In the genomic region with DNA sequence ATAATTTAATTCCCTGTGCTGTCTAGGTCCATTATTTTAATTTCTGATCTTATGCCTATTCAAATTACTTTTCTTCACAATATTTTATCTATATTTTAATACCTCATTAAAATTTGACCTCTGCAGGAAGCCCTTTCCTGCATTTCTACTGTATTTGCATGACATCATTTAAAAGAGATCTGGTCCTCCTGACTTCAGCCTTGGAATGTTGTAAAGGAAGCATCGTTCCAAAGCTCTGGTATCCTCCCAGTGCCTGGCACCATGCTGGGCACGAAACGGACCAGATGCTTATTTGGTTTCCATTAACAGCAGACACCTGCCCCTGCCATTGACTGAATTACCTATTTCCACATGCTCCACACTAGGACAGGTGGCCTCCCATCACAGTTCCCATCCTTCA, we compare ENCODE assay signal across 14 cellular contexts.
DNase-seq lines count a peak whose midpoint lies in the region; ATAC-seq and TF ChIP-seq lines count a peak whose summit lies in the region.
"Had no signal": no experiment of that assay in that cellular context is flagged by ENCODE, and none has a peak within 500 bp of the region (broad histone marks: within the 10 kb centered on the region; RNA-seq: fewer than 3 reads in every experiment).

No MANE protein-coding gene starts in this region.

- ATAC-seq in GM19035 (IDR thresholded peaks at IDR 0.05; ENCODE audit: unreplicated experiment): no peak
- ATAC-seq: CD8-positive, alpha-beta T cell; SK-N-SH treated with all-trans-retinoic acid at 6 μM for 48 hours had no signal

- H2AFZ ChIP-seq in smooth muscle cell (ENCODE audit: low read depth): no peak overlapping the region

- H3K9me3 ChIP-seq in smooth muscle cell (replicated peaks; ENCODE audit: low read depth): no peaks in the 10 kb centered on the region
- H3K9me3 ChIP-seq in ascending aorta: no peaks in the 10 kb centered on the region
- H3K9me3 ChIP-seq: BLaER1 had no signal

- H3K9me3 Mint-ChIP-seq in T-helper 2 cell treated with Interferon-gamma antibody and Interleukin-4, amounts not matched to agents 5 μg/mL and 100 μg/mL, for 36 hours: no peaks in the 10 kb centered on the region
- H3K9me3 Mint-ChIP-seq: CD8-positive, alpha-beta T cell; HFFc6 had no signal

- H3K4me1 ChIP-seq in smooth muscle cell (ENCODE audit: low read depth) (no peaks in the 10 kb centered on the region), ascending aorta (peaks cover 0 to 19% of the 10 kb centered on the region in 2 donors)

- H3K27me3 Mint-ChIP-seq in T-helper 2 cell treated with Interferon-gamma antibody and Interleukin-4, amounts not matched to agents 5 μg/mL and 100 μg/mL, for 36 hours (ENCODE audit: low read depth): peaks cover 5% of the 10 kb centered on the region

- H4K20me1 ChIP-seq in smooth muscle cell (ENCODE audit: low read depth): no peaks in the 10 kb centered on the region
- H4K20me1 ChIP-seq: BLaER1 had no signal

- WGBS in smooth muscle cell (ENCODE audit: low lambda C conversion rate): 68% methylated on average over 3 of the region's 3 CpGs

- H3K27ac Mint-ChIP-seq in T-helper 2 cell treated with Interferon-gamma antibody and Interleukin-4, amounts not matched to agents 5 μg/mL and 100 μg/mL, for 36 hours: no peak overlapping the region
- H3K27ac Mint-ChIP-seq: CD8-positive, alpha-beta T cell had no signal

- H3K9ac ChIP-seq in smooth muscle cell (ENCODE audit: low read depth): peak overlapping the region; percentile 64
- H3K9ac ChIP-seq: BLaER1, KMS-11 had no signal

- H3K4me1 Mint-ChIP-seq in T-helper 2 cell treated with Interferon-gamma antibody and Interleukin-4, amounts not matched to agents 5 μg/mL and 100 μg/mL, for 36 hours (ENCODE audit: low read depth): no peaks in the 10 kb centered on the region

- peak overlapping the region; percentile 95 for H3K27ac ChIP-seq in smooth muscle cell (ENCODE audit: low read depth)
- no peak overlapping the region for H3K27ac ChIP-seq in ascending aorta
- H3K27ac ChIP-seq: BLaER1, KMS-11 had no signal

- no peak for TF ChIP-seq CTCF in smooth muscle cell (IDR thresholded peaks at IDR 0.05; ENCODE audit: borderline replicate concordance, insufficient read depth, poor library complexity, severe bottlenecking)
- no peak for TF ChIP-seq CTCF in ascending aorta (IDR thresholded peaks at IDR 0.05)

- peaks cover 11% of the 10 kb centered on the region for H3F3A ChIP-seq in smooth muscle cell (ENCODE audit: low read depth)

- H3K4me2 ChIP-seq in smooth muscle cell: no peak overlapping the region
- H3K4me2 ChIP-seq: BLaER1, KMS-11 had no signal

- H3K4me3 Mint-ChIP-seq in T-helper 2 cell treated with Interferon-gamma antibody and Interleukin-4, amounts not matched to agents 5 μg/mL and 100 μg/mL, for 36 hours: no peak overlapping the region
- H3K4me3 Mint-ChIP-seq: CD8-positive, alpha-beta T cell had no signal

- H3K4me3 ChIP-seq in smooth muscle cell (no peak overlapping the region), ascending aorta (no peak overlapping the region)
- H3K4me3 ChIP-seq: BLaER1 had no signal

- H3K27me3 ChIP-seq in smooth muscle cell (ENCODE audit: low read depth): no peaks in the 10 kb centered on the region
- H3K27me3 ChIP-seq in ascending aorta: no peaks in the 10 kb centered on the region
- H3K27me3 ChIP-seq: BLaER1 had no signal

- H3K36me3 ChIP-seq in smooth muscle cell (ENCODE audit: low read depth): no peaks in the 10 kb centered on the region
- H3K36me3 ChIP-seq in ascending aorta: no peaks in the 10 kb centered on the region
- H3K36me3 ChIP-seq: BLaER1 had no signal

- intact Hi-C loops in ascending aorta (cut with DNase I): loop anchor here (5.0 kb wide), 3 partner anchors 220 to 300 kb away; no protein-coding TSS in a partner anchor

- DNase-seq in NCI-H2171 treated with DMSO at 0.1 percent for 48 hours (lab: John Stamatoyannopoulos, UW) (peak; percentile 34), NCI-H2171 (lab: John Stamatoyannopoulos, UW) (no peak), NCI-H774 (lab: John Stamatoyannopoulos, UW) (peak; percentile 23), iPS DF 19.7 (ENCODE audit: low read depth, low spot score) (peak; percentile 1), smooth muscle cell (lab: John Stamatoyannopoulos, UW; ENCODE audit: unreplicated experiment) (no peak), ascending aorta (ENCODE audit: low spot score in 2 of 2) (no peak)
- no peak for DNase-seq in T-helper 2 cell treated with Interferon-gamma antibody and Interleukin-4, amounts not matched to agents 5 μg/mL and 100 μg/mL, for 36 hours (ENCODE audit: low spot score)
- DNase-seq: CD8-positive, alpha-beta T cell; NCI-H187 had no signal

- no peaks in the 10 kb centered on the region for H3K36me3 Mint-ChIP-seq in T-helper 2 cell treated with Interferon-gamma antibody and Interleukin-4, amounts not matched to agents 5 μg/mL and 100 μg/mL, for 36 hours (ENCODE audit: low read depth)
- H3K36me3 Mint-ChIP-seq: CD8-positive, alpha-beta T cell had no signal

- no peaks in the 10 kb centered on the region for H3K79me2 ChIP-seq in smooth muscle cell (ENCODE audit: low read depth)

Comparison
In these comparisons a context has a peak if more than half of its experiments do, and no peak if none do; other contexts are left out.
1. DNase-seq: peak in NCI-H2171 treated with DMSO at 0.1 percent for 48 hours (single experiment), NCI-H774 (single experiment) and iPS DF 19.7 (single experiment); none in NCI-H2171 (single experiment), smooth muscle cell (single experiment), T-helper 2 cell treated with Interferon-gamma antibody and Interleukin-4, amounts not matched to agents 5 μg/mL and 100 μg/mL, for 36 hours (single experiment) and ascending aorta (0 of 2).